Comparison of ENCODE assay signal across 8 cellular contexts in the genomic region with DNA sequence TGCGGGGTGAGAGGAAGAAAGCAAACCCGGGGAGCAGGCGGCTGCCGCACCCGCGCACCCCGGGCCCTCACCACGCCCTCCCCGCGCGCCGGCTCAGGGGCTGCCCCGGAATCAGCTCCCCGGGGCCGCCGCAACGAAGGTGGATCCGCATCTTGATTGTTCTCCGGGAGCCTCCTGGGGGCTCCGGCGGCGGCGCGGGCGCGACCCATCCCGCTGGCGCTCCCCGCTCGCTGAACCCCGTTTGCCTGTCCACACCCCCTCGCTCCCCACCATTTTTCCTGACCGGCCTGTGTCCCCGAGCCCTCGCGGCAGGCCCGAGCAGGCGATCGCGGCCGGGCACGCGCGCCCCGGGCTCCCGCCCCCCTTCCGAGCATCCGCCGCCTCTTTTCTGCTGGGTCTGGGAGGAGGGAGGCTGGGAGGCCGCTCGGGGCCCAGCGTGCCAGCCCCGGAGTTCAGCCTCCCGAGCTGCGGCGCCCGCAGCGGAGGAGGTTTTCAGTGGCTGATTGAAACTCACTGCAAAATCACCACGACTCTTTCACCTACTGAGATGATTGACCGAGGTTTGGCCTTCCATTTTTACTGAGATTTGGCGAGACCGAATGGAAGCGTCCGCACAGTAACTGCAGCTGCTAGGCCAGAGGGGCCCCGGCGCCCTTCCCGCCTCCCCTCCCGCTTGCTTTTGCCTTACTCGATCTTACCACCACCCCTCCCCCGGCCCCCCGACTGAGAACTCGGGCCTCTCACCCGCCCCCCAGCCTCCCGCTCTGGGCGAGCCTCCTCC. TPM values are rescaled to one million over a fixed set of nuclear protein-coding genes. Genes with fewer than 3 reads are reported as not detected.
DNase-seq lines count a peak whose midpoint lies in the region; ATAC-seq, FAIRE-seq and TF ChIP-seq lines count a peak whose summit lies in the region.

No MANE protein-coding gene starts in this region.

- DNase-seq in DMS79 treated with DMSO at 0.1 percent for 48 hours (lab: John Stamatoyannopoulos, UW) (peak; percentile 35), NCI-H1694 treated with DMSO at 0.1 percent for 48 hours (lab: John Stamatoyannopoulos, UW) (peak; percentile 62), epithelial cell of proximal tubule (ENCODE audit: low read depth) (no peak), pancreas (peak in 1 of 6 donors; percentile 50)
- DNase-seq in CD4-positive, alpha-beta memory T cell: no peak
- no peak for DNase-seq in activated naive CD4-positive, alpha-beta T cell treated with anti-CD3 and anti-CD28 coated beads, Interleukin-2, amount 10 ng/mL, durations not matched to agents 7 days and 5 days
- DNase-seq in effector memory CD8-positive, alpha-beta T cell: no peak

- no peak for FAIRE-seq in pancreas (lab: Jason Lieb, UNC)

- H3K27me3 Mint-ChIP-seq in CD4-positive, alpha-beta memory T cell: peaks cover 25 to 26% of the 10 kb centered on the region in 2 donors
- H3K27me3 Mint-ChIP-seq in activated naive CD4-positive, alpha-beta T cell treated with anti-CD3 and anti-CD28 coated beads, Interleukin-2, amount 10 ng/mL, durations not matched to agents 7 days and 5 days: peaks cover 59% of the 10 kb centered on the region
- peaks cover 24 to 55% of the 10 kb centered on the region in 2 donors for H3K27me3 Mint-ChIP-seq in effector memory CD8-positive, alpha-beta T cell

- no peak overlapping the region for H3K4me3 Mint-ChIP-seq in CD4-positive, alpha-beta memory T cell
- no peak overlapping the region for H3K4me3 Mint-ChIP-seq in activated naive CD4-positive, alpha-beta T cell treated with anti-CD3 and anti-CD28 coated beads, Interleukin-2, amount 10 ng/mL, durations not matched to agents 7 days and 5 days
- no peak overlapping the region for H3K4me3 Mint-ChIP-seq in effector memory CD8-positive, alpha-beta T cell

- TF ChIP-seq CTCF in epithelial cell of proximal tubule (conservative IDR thresholded peaks at IDR 0.05; ENCODE audit: low read depth, low read length) (no peak), pancreas (IDR thresholded peaks at IDR 0.05) (no peak)

- intact Hi-C loops in pancreas (cut with DNase I): no loop called here
- intact Hi-C loops in CD4-positive, alpha-beta memory T cell (cut with micrococcal nuclease): no loop called here

- WGBS in pancreas, 2 donors: 3 to 4% methylated on average over 47 to 75 of the region's 75 CpGs

- CTCF ChIA-PET in CD4-positive, alpha-beta memory T cell (lab: Charles Lee; ENCODE audit: partially characterized antibody): no interaction called here
- CTCF ChIA-PET in activated naive CD4-positive, alpha-beta T cell treated with anti-CD3 and anti-CD28 coated beads, Interleukin-2, amount 10 ng/mL, durations not matched to agents 7 days and 5 days (lab: Charles Lee): no interaction called here

- peaks cover 0 to 65% (median 27%) of the 10 kb centered on the region in 4 donors for H3K27me3 ChIP-seq in pancreas
- no peaks in the 10 kb centered on the region for H3K27me3 ChIP-seq in CD4-positive, alpha-beta memory T cell (ENCODE audit: insufficient read depth, low read length)

- H3K9me3 Mint-ChIP-seq in CD4-positive, alpha-beta memory T cell: peaks cover 0 to 21% (median 7%) of the 10 kb centered on the region in 8 donors
- H3K9me3 Mint-ChIP-seq in activated naive CD4-positive, alpha-beta T cell treated with anti-CD3 and anti-CD28 coated beads, Interleukin-2, amount 10 ng/mL, durations not matched to agents 7 days and 5 days: no peaks in the 10 kb centered on the region
- peaks cover 0 to 8% of the 10 kb centered on the region in 2 donors for H3K9me3 Mint-ChIP-seq in effector memory CD8-positive, alpha-beta T cell

- H3K27ac Mint-ChIP-seq in CD4-positive, alpha-beta memory T cell: no peak overlapping the region
- H3K27ac Mint-ChIP-seq in activated naive CD4-positive, alpha-beta T cell treated with anti-CD3 and anti-CD28 coated beads, Interleukin-2, amount 10 ng/mL, durations not matched to agents 7 days and 5 days: no peak overlapping the region
- H3K27ac Mint-ChIP-seq in effector memory CD8-positive, alpha-beta T cell: no peak overlapping the region

- ATAC-seq in pancreas: peak in 3 of 4 donors; percentile 23 to 40 (median 31)
- ATAC-seq in effector memory CD8-positive, alpha-beta T cell (replicated peaks): no peak
- ATAC-seq in GM19023 (IDR thresholded peaks at IDR 0.05; ENCODE audit: unreplicated experiment): no peak

- peak overlapping the region; percentile 31 for H3K4me3 ChIP-seq in epithelial cell of proximal tubule (ENCODE audit: low read depth, low read length)
- H3K4me3 ChIP-seq in pancreas: peak overlapping the region in 2 of 4 donors; percentile 29 to 44
- H3K4me3 ChIP-seq in CD4-positive, alpha-beta memory T cell (ENCODE audit: low read length in 2 of 2): no peak overlapping the region

- POLR2A ChIA-PET in CD4-positive, alpha-beta memory T cell (lab: Charles Lee; ENCODE audit: partially characterized antibody): no interaction called here

- peaks cover 0 to 11% (median 3%) of the 10 kb centered on the region in 3 donors for H3K4me1 ChIP-seq in pancreas
- H3K4me1 ChIP-seq in CD4-positive, alpha-beta memory T cell (ENCODE audit: insufficient read depth, low read length): no peaks in the 10 kb centered on the region

- peaks cover 0 to 6% of the 10 kb centered on the region in 2 donors for H3K36me3 Mint-ChIP-seq in CD4-positive, alpha-beta memory T cell
- H3K36me3 Mint-ChIP-seq in activated naive CD4-positive, alpha-beta T cell treated with anti-CD3 and anti-CD28 coated beads, Interleukin-2, amount 10 ng/mL, durations not matched to agents 7 days and 5 days: peaks cover 4% of the 10 kb centered on the region
- H3K36me3 Mint-ChIP-seq in effector memory CD8-positive, alpha-beta T cell (ENCODE audit: insufficient read depth): no peaks in the 10 kb centered on the region

- H3K4me1 Mint-ChIP-seq in CD4-positive, alpha-beta memory T cell: peaks cover 3 to 6% (median 3%) of the 10 kb centered on the region in 4 donors
- peaks cover 10% of the 10 kb centered on the region for H3K4me1 Mint-ChIP-seq in activated naive CD4-positive, alpha-beta T cell treated with anti-CD3 and anti-CD28 coated beads, Interleukin-2, amount 10 ng/mL, durations not matched to agents 7 days and 5 days
- peaks cover 0 to 3% of the 10 kb centered on the region in 2 donors for H3K4me1 Mint-ChIP-seq in effector memory CD8-positive, alpha-beta T cell (ENCODE audit: low read depth in 2 of 2)

- H3K27ac ChIP-seq in pancreas: no peak overlapping the region
- H3K27ac ChIP-seq in CD4-positive, alpha-beta memory T cell (ENCODE audit: low read depth, low read length): no peak overlapping the region

- H3K36me3 ChIP-seq in pancreas: no peaks in the 10 kb centered on the region
- H3K36me3 ChIP-seq in CD4-positive, alpha-beta memory T cell (ENCODE audit: insufficient read depth, low read length): no peaks in the 10 kb centered on the region

- no peaks in the 10 kb centered on the region for H3K9me3 ChIP-seq in pancreas
- no peaks in the 10 kb centered on the region for H3K9me3 ChIP-seq in CD4-positive, alpha-beta memory T cell (ENCODE audit: control insufficient read depth in 1 of 2, low read length in 2 of 2)

RNA-seq across cellular contexts. Expression of gene SOX11, which starts 4.7 kb away (rescaled TPM):
- total RNA-seq in epithelial cell of proximal tubule (10.1 and 17.1 TPM in 2 replicates), pancreas (under 1 TPM in 2 of 6 donors, not detected in 4; 0.03 to 0.09 TPM)
- under 1 TPM; 0.04 to 0.05 TPM for polyA plus RNA-seq in pancreas
- not detected for total RNA-seq in CD4-positive, alpha-beta memory T cell
- polyA plus RNA-seq in CD4-positive, alpha-beta memory T cell: not detected

Comparison
In these comparisons a context has a peak if more than half of its experiments do, and no peak if none do; other contexts are left out.
1. DNase-seq: peak in DMS79 treated with DMSO at 0.1 percent for 48 hours (single experiment) and NCI-H1694 treated with DMSO at 0.1 percent for 48 hours (single experiment); none in epithelial cell of proximal tubule (single experiment), CD4-positive, alpha-beta memory T cell (0 of 5), activated naive CD4-positive, alpha-beta T cell treated with anti-CD3 and anti-CD28 coated beads, Interleukin-2, amount 10 ng/mL, durations not matched to agents 7 days and 5 days (single experiment) and effector memory CD8-positive, alpha-beta T cell (0 of 3).
2. ATAC-seq: peak in pancreas (3 of 4); none in effector memory CD8-positive, alpha-beta T cell (single experiment) and GM19023 (single experiment).
3. RNA of gene SOX11, which starts 4.7 kb away (total RNA-seq): 10.1 to 17.1 TPM in epithelial cell of proximal tubule; 0.03 to 0.09 TPM in pancreas and not detected in CD4-positive, alpha-beta memory T cell; every median in the first group is over 10 times any median in the second.